Comparison of ENCODE assay signal across 16 cellular contexts in the genomic region with DNA sequence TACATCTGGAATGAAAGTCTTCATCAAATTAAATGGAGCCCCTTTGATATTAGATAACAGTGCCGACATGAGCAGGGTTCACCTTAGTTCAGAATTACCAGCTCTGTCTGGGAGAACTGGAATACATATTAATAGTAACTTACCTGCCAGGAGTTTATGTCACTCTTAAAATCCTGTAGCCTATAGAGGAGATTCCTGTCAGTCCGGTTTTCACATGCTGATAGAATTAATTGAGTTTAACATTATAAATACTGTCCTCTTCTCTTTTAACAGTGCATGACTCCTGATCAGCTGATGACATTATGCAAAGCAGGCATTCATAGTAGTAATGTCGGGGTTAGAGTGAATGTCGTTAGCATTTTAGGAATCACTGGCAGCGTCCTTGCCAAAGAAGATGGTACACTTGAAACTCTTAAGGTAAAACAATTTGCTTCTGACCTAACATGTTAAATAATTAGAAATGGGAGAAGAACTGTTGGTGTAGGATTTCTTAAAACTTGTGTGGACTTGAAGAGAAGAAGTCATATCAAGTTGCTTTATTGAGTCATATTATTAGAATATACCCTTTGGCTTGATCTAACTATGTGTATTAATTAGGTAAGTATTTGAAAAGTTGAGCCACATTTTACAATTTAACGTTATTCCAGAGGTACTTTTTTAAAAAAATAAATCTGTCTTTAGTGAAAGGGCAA. TPM values are rescaled to one million over a fixed set of nuclear protein-coding genes. Genes with fewer than 3 reads are reported as not detected.
DNase-seq lines count a peak whose midpoint lies in the region; ATAC-seq, FAIRE-seq and TF ChIP-seq lines count a peak whose summit lies in the region.
"Had no signal": no experiment of that assay in that cellular context is flagged by ENCODE, and none has a peak within 500 bp of the region (broad histone marks: within the 10 kb centered on the region; RNA-seq: fewer than 3 reads in every experiment).

No MANE protein-coding gene starts in this region.

- ATAC-seq in RWPE2 (ENCODE audit: low read depth), result peak; percentile 66
- no peak for ATAC-seq in GM19455 (IDR thresholded peaks at IDR 0.05; ENCODE audit: unreplicated experiment)
- ATAC-seq: CD8-positive, alpha-beta T cell; Panc1 had no signal

- peaks cover 79% of the 10 kb centered on the region for H3K36me3 ChIP-seq in RWPE2 (ENCODE audit: low read depth)
- H3K36me3 ChIP-seq in keratinocyte (ENCODE audit: control insufficient read depth in 2 of 2, extremely low read depth in 1 of 2, insufficient read depth in 2 of 2, low read length in 2 of 2), result peaks cover 7 to 11% of the 10 kb centered on the region in 2 experiments
- peaks cover 9 to 22% of the 10 kb centered on the region in 2 donors for H3K36me3 ChIP-seq in kidney (ENCODE audit: control insufficient read depth in 1 of 2, insufficient read depth in 2 of 2, low read length in 2 of 2)

- H3K4me1 ChIP-seq in RWPE2 (ENCODE audit: insufficient read depth, poor library complexity, severe bottlenecking) (peaks cover 26% of the 10 kb centered on the region), keratinocyte (ENCODE audit: control insufficient read depth, extremely low read depth, insufficient read depth, low read length) (peaks cover 20% of the 10 kb centered on the region), kidney (ENCODE audit: control insufficient read depth in 1 of 2, insufficient read depth in 1 of 2, low read depth in 1 of 2, low read length in 2 of 2) (no peaks in the 10 kb centered on the region)
- H3K4me1 ChIP-seq: BE2C had no signal

- H3K4me2 ChIP-seq in keratinocyte (ENCODE audit: control insufficient read depth, extremely low read depth, insufficient read depth, low read depth, low read length), result peak overlapping the region; percentile 62

- no peaks in the 10 kb centered on the region for H3K9me1 ChIP-seq in keratinocyte (ENCODE audit: control insufficient read depth, extremely low read depth, insufficient read depth, low read length)

- H3K9me3 ChIP-seq in RWPE2 (ENCODE audit: severe bottlenecking) (no peaks in the 10 kb centered on the region), keratinocyte (ENCODE audit: control insufficient read depth, low read depth, low read length) (no peaks in the 10 kb centered on the region), kidney (ENCODE audit: control insufficient read depth in 1 of 2, low read length in 2 of 2) (no peaks in the 10 kb centered on the region)
- H3K9me3 ChIP-seq: BE2C had no signal

- dilution Hi-C loops in keratinocyte (cut with MboI; ENCODE audit: extremely low pct_ligation_motif_present, low sequenced_read_pairs), result no loop called here

- H3K9ac ChIP-seq in keratinocyte (ENCODE audit: control insufficient read depth, extremely low read depth, insufficient read depth, low read length) (peak overlapping the region; percentile 13), kidney (ENCODE audit: low read length in 2 of 2) (no peak overlapping the region)

- peak overlapping the region; percentile 38 for H2AFZ ChIP-seq in keratinocyte (ENCODE audit: control insufficient read depth, low read length)

- intact Hi-C loops in kidney (cut with DNase I), result no loop called here

- H4K20me1 ChIP-seq in keratinocyte (ENCODE audit: control insufficient read depth, extremely low read depth, insufficient read depth, low read length), result no peaks in the 10 kb centered on the region

- peak overlapping the region; percentile 60 for H3K27ac ChIP-seq in RWPE2 (ENCODE audit: poor library complexity, severe bottlenecking)
- peak overlapping the region; percentile 68 for H3K27ac ChIP-seq in keratinocyte (ENCODE audit: control insufficient read depth, insufficient read depth, low read length)
- no peak overlapping the region for H3K27ac ChIP-seq in kidney (ENCODE audit: low read depth in 2 of 2, low read length in 2 of 2)

- H3K27me3 ChIP-seq in RWPE2 (ENCODE audit: insufficient read depth, poor library complexity, severe bottlenecking) (no peaks in the 10 kb centered on the region), keratinocyte (ENCODE audit: control insufficient read depth, extremely low read depth, insufficient read depth, low read length) (no peaks in the 10 kb centered on the region)
- H3K27me3 ChIP-seq: BE2C had no signal

- FAIRE-seq in keratinocyte (lab: Jason Lieb, UNC), result peak; percentile 48
- no peak for FAIRE-seq in kidney (lab: Jason Lieb, UNC)
- FAIRE-seq: H1 had no signal

- TF ChIP-seq CTCF in LNCaP clone FGC (IDR thresholded peaks at IDR 0.05; ENCODE audit: control insufficient read depth, extremely low read depth, insufficient read depth) (no peak), RWPE2 (IDR thresholded peaks at IDR 0.05; ENCODE audit: poor library complexity, severe bottlenecking) (no peak), keratinocyte (optimal IDR thresholded peaks at IDR 0.05 in 1 of 3, IDR thresholded peaks at IDR 0.05 in 1 of 3, conservative IDR thresholded peaks at IDR 0.05 in 1 of 3; ENCODE audit: extremely low read depth in 1 of 3, insufficient read depth in 2 of 3, low read length in 3 of 3) (no peak), kidney (IDR thresholded peaks at IDR 0.05; ENCODE audit: borderline replicate concordance, extremely low read depth, insufficient read depth) (no peak)

- H3K4me3 ChIP-seq in LNCaP clone FGC (ENCODE audit: low read depth, low read length) (peak overlapping the region; percentile 7; the same call in 1 of the 2 replicates), RWPE2 (ENCODE audit: severe bottlenecking) (no peak overlapping the region), keratinocyte (ENCODE audit: control insufficient read depth in 2 of 3, extremely low read depth in 1 of 3, insufficient read depth in 2 of 3, low read depth in 1 of 3, low read length in 3 of 3) (peak overlapping the region in 2 of 3 experiments; percentile 25 to 43), kidney (ENCODE audit: low read length in 2 of 2) (no peak overlapping the region)

- no peaks in the 10 kb centered on the region for H3K79me2 ChIP-seq in keratinocyte (ENCODE audit: control insufficient read depth, insufficient read depth, low read length)

- DNase-seq in DMS79 (lab: John Stamatoyannopoulos, UW), result peak; percentile 7
- peak; percentile 95 for DNase-seq in LNCaP clone FGC (ENCODE audit: low read depth)
- DNase-seq in RWPE2 (ENCODE audit: low spot score), result no peak
- DNase-seq in keratinocyte (ENCODE audit: low read depth, low spot score), result peak; percentile 33
- no peak for DNase-seq in NCI-H2196 treated with DMSO at 0.1 percent for 48 hours (lab: John Stamatoyannopoulos, UW; ENCODE audit: unreplicated experiment)
- no peak for DNase-seq in kidney
- DNase-seq: BE2C; CD8-positive, alpha-beta T cell; Karpas-422; NCI-H146; NCI-H2081 treated with DMSO at 0.1 percent for 48 hours; NCI-H446; SHP77 treated with DMSO at 0.1 percent for 48 hours had no signal

RNA-seq across cellular contexts. Expression of a gene that starts 34.3 kb away (rescaled TPM):
- polyA plus RNA-seq in keratinocyte (20.9 to 27.2 TPM (median 23.5 TPM) in 3 replicates), kidney (ENCODE audit: insufficient read depth, low read depth, low replicate concordance) (8.9 TPM)
- 6.9 TPM for polyA plus RNA-seq in keratinocyte (2011; ENCODE audit: low read depth)
- polyA plus RNA-seq in keratinocyte (2011; cell fraction: cytosol; rRNA removed), result 12.1 and 18.4 TPM in 2 replicates
- polyA plus RNA-seq in keratinocyte (2011; cell fraction: nucleus; rRNA removed), result 29.1 and 29.9 TPM in 2 replicates
- polyA plus RNA-seq in keratinocyte (2012; ENCODE audit: low replicate concordance), result 9.8 and 15.1 TPM in 2 replicates
- polyA minus RNA-seq in keratinocyte, result 16.9 to 24.1 TPM (median 21.3 TPM) in 3 replicates
- 37.4 TPM for polyA minus RNA-seq in keratinocyte (2011; cell fraction: cytosol; rRNA and poly(A)+ RNA removed)
- 16.1 and 29.7 TPM in 2 replicates for polyA minus RNA-seq in keratinocyte (2011; cell fraction: nucleus; rRNA and poly(A)+ RNA removed)
- 19.5 TPM for total RNA-seq in kidney

RNA-seq across cellular contexts. Expression of a gene that starts 53.0 kb away (rescaled TPM):
- 9.5 to 14.8 TPM (median 11.3 TPM) in 3 replicates for polyA plus RNA-seq in keratinocyte
- polyA plus RNA-seq in keratinocyte (2011; ENCODE audit: low read depth), result 13.2 TPM
- polyA plus RNA-seq in keratinocyte (2011; cell fraction: cytosol; rRNA removed), result 6.0 and 12.5 TPM in 2 replicates
- 12.4 and 15.8 TPM in 2 replicates for polyA plus RNA-seq in keratinocyte (2011; cell fraction: nucleus; rRNA removed)
- 8.1 and 8.2 TPM in 2 replicates for polyA plus RNA-seq in keratinocyte (2012; ENCODE audit: low replicate concordance)
- 7.1 to 23.4 TPM (median 9.2 TPM) in 3 replicates for polyA minus RNA-seq in keratinocyte
- 11.9 TPM for polyA minus RNA-seq in keratinocyte (2011; cell fraction: cytosol; rRNA and poly(A)+ RNA removed)
- polyA minus RNA-seq in keratinocyte (2011; cell fraction: nucleus; rRNA and poly(A)+ RNA removed), result 11.7 and 19.9 TPM in 2 replicates
- total RNA-seq in kidney, result 13.2 TPM
- 4.7 TPM for polyA plus RNA-seq in kidney (ENCODE audit: insufficient read depth, low read depth, low replicate concordance)

Comparison
In these comparisons a context has a peak if more than half of its experiments do, and no peak if none do; other contexts are left out.
1. DNase-seq: peak in DMS79 (single experiment), LNCaP clone FGC (single experiment) and keratinocyte (single experiment); none in RWPE2 (single experiment), NCI-H2196 treated with DMSO at 0.1 percent for 48 hours (single experiment) and kidney (single experiment).
2. H3K4me3 ChIP-seq: peak in LNCaP clone FGC (single experiment) and keratinocyte (2 of 3); none in RWPE2 (single experiment) and kidney (0 of 2).
3. H3K27ac ChIP-seq: peak in RWPE2 (single experiment) and keratinocyte (single experiment); none in kidney (0 of 2).